ENCODE assay signal across 1 cellular context in genomic region chr7:157220916-157221569, GRCh38.
TF ChIP-seq lines count a peak whose summit lies in the region.

No MANE protein-coding gene starts in this region.

TF ChIP-seq in K562, 482 proteins besides CTCF, POLR2A, EP300 and RAD21 (continued from another document):
- TF ChIP-seq, protein P1, sequence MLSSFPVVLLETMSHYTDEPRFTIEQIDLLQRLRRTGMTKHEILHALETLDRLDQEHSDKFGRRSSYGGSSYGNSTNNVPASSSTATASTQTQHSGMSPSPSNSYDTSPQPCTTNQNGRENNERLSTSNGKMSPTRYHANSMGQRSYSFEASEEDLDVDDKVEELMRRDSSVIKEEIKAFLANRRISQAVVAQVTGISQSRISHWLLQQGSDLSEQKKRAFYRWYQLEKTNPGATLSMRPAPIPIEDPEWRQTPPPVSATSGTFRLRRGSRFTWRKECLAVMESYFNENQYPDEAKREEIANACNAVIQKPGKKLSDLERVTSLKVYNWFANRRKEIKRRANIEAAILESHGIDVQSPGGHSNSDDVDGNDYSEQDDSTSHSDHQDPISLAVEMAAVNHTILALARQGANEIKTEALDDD (IDR thresholded peaks at IDR 0.05): no peak
- no peak for TF ChIP-seq MYC (IDR thresholded peaks at IDR 0.05; ENCODE audit: low read depth, low read length)
- TF ChIP-seq MYC (CRISPR knock-in tag; IDR thresholded peaks at IDR 0.05; ENCODE audit: borderline replicate concordance, low read depth): no peak
